Comparison of ENCODE assay signal across 2 cellular contexts in the genomic region with DNA sequence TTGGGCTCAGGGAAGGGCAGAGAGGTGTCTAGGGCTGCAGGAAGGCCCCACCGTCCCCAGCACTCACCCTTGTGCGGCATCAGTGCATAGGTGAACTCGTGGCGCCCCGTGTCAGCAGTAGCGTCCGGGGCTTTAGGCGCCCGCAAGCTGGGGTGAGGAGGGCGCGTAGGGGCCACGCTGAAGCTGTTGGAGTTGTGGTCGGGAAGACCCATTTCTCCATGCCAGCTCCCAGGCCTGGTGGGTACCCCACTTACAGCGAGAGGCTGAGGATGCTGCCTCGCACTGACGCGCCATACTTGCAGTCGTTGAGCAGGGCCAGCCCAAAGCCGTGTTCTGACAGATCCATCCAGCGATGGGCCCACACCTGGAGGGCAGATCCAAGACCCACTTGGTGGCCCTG.
TF ChIP-seq lines count a peak whose summit lies in the region.

No MANE protein-coding gene starts in this region.

TF ChIP-seq in HepG2, 621 proteins besides CTCF, POLR2A, EP300 and RAD21:
- no peak for TF ChIP-seq FOXC1 (CRISPR knock-in tag; IDR thresholded peaks at IDR 0.05; ENCODE audit: borderline replicate concordance)
- TF ChIP-seq AGO2 (optimal IDR thresholded peaks at IDR 0.05; ENCODE audit: low read depth, low read length) = peak; percentile 44

TF ChIP-seq in SK-N-SH, 30 proteins besides CTCF, POLR2A, EP300 and RAD21:
- TF ChIP-seq MEF2A (IDR thresholded peaks at IDR 0.05; ENCODE audit: borderline replicate concordance, low read depth) (no peak), GABPA (IDR thresholded peaks at IDR 0.05; ENCODE audit: low read depth) (no peak), POLR2AphosphoS5 (IDR thresholded peaks at IDR 0.05; ENCODE audit: low read depth, low read length) (no peak), RCOR1 (IDR thresholded peaks at IDR 0.05; ENCODE audit: low read length) (no peak), RFX5 (IDR thresholded peaks at IDR 0.05; ENCODE audit: low read length) (no peak), CHD2 (IDR thresholded peaks at IDR 0.05; ENCODE audit: low read length, partially characterized antibody) (no peak), TAF1 (IDR thresholded peaks at IDR 0.05; ENCODE audit: borderline replicate concordance, low read depth, low read length) (no peak), TEAD4 (IDR thresholded peaks at IDR 0.05; ENCODE audit: borderline replicate concordance, insufficient read depth) (no peak), MXI1 (IDR thresholded peaks at IDR 0.05; ENCODE audit: low read depth, low read length) (no peak), TCF12 (IDR thresholded peaks at IDR 0.05) (no peak), GATA2 (CRISPR knock-in tag; IDR thresholded peaks at IDR 0.05) (no peak), ELF1 (IDR thresholded peaks at IDR 0.05) (no peak), NRF1 (IDR thresholded peaks at IDR 0.05; ENCODE audit: low read depth, low read length) (no peak), FOSL2 (IDR thresholded peaks at IDR 0.05; ENCODE audit: borderline replicate concordance, low read depth) (no peak)
- TF ChIP-seq, protein P1, sequence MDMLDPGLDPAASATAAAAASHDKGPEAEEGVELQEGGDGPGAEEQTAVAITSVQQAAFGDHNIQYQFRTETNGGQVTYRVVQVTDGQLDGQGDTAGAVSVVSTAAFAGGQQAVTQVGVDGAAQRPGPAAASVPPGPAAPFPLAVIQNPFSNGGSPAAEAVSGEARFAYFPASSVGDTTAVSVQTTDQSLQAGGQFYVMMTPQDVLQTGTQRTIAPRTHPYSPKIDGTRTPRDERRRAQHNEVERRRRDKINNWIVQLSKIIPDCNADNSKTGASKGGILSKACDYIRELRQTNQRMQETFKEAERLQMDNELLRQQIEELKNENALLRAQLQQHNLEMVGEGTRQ (IDR thresholded peaks at IDR 0.05; ENCODE audit: borderline replicate concordance, low read depth, low read length) = no peak
- TF ChIP-seq, protein P2, sequence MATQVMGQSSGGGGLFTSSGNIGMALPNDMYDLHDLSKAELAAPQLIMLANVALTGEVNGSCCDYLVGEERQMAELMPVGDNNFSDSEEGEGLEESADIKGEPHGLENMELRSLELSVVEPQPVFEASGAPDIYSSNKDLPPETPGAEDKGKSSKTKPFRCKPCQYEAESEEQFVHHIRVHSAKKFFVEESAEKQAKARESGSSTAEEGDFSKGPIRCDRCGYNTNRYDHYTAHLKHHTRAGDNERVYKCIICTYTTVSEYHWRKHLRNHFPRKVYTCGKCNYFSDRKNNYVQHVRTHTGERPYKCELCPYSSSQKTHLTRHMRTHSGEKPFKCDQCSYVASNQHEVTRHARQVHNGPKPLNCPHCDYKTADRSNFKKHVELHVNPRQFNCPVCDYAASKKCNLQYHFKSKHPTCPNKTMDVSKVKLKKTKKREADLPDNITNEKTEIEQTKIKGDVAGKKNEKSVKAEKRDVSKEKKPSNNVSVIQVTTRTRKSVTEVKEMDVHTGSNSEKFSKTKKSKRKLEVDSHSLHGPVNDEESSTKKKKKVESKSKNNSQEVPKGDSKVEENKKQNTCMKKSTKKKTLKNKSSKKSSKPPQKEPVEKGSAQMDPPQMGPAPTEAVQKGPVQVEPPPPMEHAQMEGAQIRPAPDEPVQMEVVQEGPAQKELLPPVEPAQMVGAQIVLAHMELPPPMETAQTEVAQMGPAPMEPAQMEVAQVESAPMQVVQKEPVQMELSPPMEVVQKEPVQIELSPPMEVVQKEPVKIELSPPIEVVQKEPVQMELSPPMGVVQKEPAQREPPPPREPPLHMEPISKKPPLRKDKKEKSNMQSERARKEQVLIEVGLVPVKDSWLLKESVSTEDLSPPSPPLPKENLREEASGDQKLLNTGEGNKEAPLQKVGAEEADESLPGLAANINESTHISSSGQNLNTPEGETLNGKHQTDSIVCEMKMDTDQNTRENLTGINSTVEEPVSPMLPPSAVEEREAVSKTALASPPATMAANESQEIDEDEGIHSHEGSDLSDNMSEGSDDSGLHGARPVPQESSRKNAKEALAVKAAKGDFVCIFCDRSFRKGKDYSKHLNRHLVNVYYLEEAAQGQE (IDR thresholded peaks at IDR 0.05; ENCODE audit: low read depth, low read length) = no peak
- TF ChIP-seq, protein P3, sequence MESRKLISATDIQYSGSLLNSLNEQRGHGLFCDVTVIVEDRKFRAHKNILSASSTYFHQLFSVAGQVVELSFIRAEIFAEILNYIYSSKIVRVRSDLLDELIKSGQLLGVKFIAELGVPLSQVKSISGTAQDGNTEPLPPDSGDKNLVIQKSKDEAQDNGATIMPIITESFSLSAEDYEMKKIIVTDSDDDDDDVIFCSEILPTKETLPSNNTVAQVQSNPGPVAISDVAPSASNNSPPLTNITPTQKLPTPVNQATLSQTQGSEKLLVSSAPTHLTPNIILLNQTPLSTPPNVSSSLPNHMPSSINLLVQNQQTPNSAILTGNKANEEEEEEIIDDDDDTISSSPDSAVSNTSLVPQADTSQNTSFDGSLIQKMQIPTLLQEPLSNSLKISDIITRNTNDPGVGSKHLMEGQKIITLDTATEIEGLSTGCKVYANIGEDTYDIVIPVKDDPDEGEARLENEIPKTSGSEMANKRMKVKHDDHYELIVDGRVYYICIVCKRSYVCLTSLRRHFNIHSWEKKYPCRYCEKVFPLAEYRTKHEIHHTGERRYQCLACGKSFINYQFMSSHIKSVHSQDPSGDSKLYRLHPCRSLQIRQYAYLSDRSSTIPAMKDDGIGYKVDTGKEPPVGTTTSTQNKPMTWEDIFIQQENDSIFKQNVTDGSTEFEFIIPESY (IDR thresholded peaks at IDR 0.05; ENCODE audit: borderline replicate concordance, low read depth) = no peak
- TF ChIP-seq, protein P4, sequence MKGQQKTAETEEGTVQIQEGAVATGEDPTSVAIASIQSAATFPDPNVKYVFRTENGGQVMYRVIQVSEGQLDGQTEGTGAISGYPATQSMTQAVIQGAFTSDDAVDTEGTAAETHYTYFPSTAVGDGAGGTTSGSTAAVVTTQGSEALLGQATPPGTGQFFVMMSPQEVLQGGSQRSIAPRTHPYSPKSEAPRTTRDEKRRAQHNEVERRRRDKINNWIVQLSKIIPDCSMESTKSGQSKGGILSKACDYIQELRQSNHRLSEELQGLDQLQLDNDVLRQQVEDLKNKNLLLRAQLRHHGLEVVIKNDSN (IDR thresholded peaks at IDR 0.05; ENCODE audit: borderline replicate concordance, low read depth) = no peak
